33 cellular contexts compared by ENCODE assay signal in genomic region chr18:42426496-42427015, GRCh38.
"Had no signal": no experiment of that assay in that cellular context is flagged by ENCODE, and none has a peak within 500 bp of the region (broad histone marks: within the 10 kb centered on the region; RNA-seq: fewer than 3 reads in every experiment).

No MANE protein-coding gene starts in this region.

- H3K27ac Mint-ChIP-seq: activated CD4-positive, alpha-beta memory T cell treated with anti-CD3 and anti-CD28 coated beads, Interleukin-2, amount 10 ng/mL, durations not matched to agents 7 days and 5 days; activated CD4-positive, alpha-beta T cell treated with anti-CD3 and anti-CD28 coated beads, Interleukin-2, amount 10 ng/mL, durations not matched to agents 7 days and 5 days; activated T-cell treated with anti-CD3 and anti-CD28 coated beads, Interleukin-2, amount 50 U/mL, for 24 hours; activated T-helper 17 cell treated with anti-CD3 and anti-CD28 coated beads, Interleukin-2, amount 50 U/mL, for 72 hours; immature natural killer cell; naive thymus-derived CD4-positive, alpha-beta T cell; stimulated activated memory B cell treated with anti-CD40 and anti-IgM and Interleukin-4, amounts not matched to agents 10 μg/mL and 1 μg/mL and 100 μg/mL, for 72 hours; stimulated activated naive CD8-positive, alpha-beta T cell treated with anti-CD3 and anti-CD28 coated beads, Interleukin-15, amount 100 ng/mL, for 72 hours; T-helper 17 cell; WTC11 had no signal

- H3K4me3 ChIP-seq: esophagus muscularis mucosa, gastroesophageal sphincter, heart left ventricle, lung, ovary, psoas muscle, sigmoid colon, smooth muscle cell, thyroid gland, upper lobe of right lung had no signal

- H3K9me3 Mint-ChIP-seq: activated CD4-positive, alpha-beta T cell treated with anti-CD3 and anti-CD28 coated beads, Interleukin-2, amount 10 ng/mL, durations not matched to agents 7 days and 5 days; activated T-helper 17 cell treated with anti-CD3 and anti-CD28 coated beads, Interleukin-2, amount 50 U/mL, for 72 hours; WTC11 had no signal

- H3K4me1 Mint-ChIP-seq: activated CD4-positive, alpha-beta memory T cell treated with anti-CD3 and anti-CD28 coated beads, Interleukin-2, amount 10 ng/mL, durations not matched to agents 7 days and 5 days; activated CD4-positive, alpha-beta T cell treated with anti-CD3 and anti-CD28 coated beads, Interleukin-2, amount 10 ng/mL, durations not matched to agents 7 days and 5 days; activated T-helper 17 cell treated with anti-CD3 and anti-CD28 coated beads, Interleukin-2, amount 50 U/mL, for 72 hours; central memory CD8-positive, alpha-beta T cell; immature natural killer cell; naive thymus-derived CD4-positive, alpha-beta T cell; stimulated activated memory B cell treated with anti-CD40 and anti-IgM and Interleukin-4, amounts not matched to agents 10 μg/mL and 1 μg/mL and 100 μg/mL, for 72 hours; stimulated activated naive CD8-positive, alpha-beta T cell treated with anti-CD3 and anti-CD28 coated beads, Interleukin-15, amount 100 ng/mL, for 72 hours; T-helper 17 cell; WTC11 had no signal

- H3K4me3 Mint-ChIP-seq: activated CD4-positive, alpha-beta memory T cell treated with anti-CD3 and anti-CD28 coated beads, Interleukin-2, amount 10 ng/mL, durations not matched to agents 7 days and 5 days; activated CD4-positive, alpha-beta T cell treated with anti-CD3 and anti-CD28 coated beads, Interleukin-2, amount 10 ng/mL, durations not matched to agents 7 days and 5 days; activated T-cell treated with anti-CD3 and anti-CD28 coated beads, Interleukin-2, amount 50 U/mL, for 24 hours; activated T-helper 17 cell treated with anti-CD3 and anti-CD28 coated beads, Interleukin-2, amount 50 U/mL, for 72 hours; central memory CD8-positive, alpha-beta T cell; immature natural killer cell; naive thymus-derived CD4-positive, alpha-beta T cell; stimulated activated memory B cell treated with anti-CD40 and anti-IgM and Interleukin-4, amounts not matched to agents 10 μg/mL and 1 μg/mL and 100 μg/mL, for 72 hours; stimulated activated naive CD8-positive, alpha-beta T cell treated with anti-CD3 and anti-CD28 coated beads, Interleukin-15, amount 100 ng/mL, for 72 hours; T-helper 17 cell; WTC11 had no signal

- H3K4me1 ChIP-seq: gastroesophageal sphincter, heart left ventricle, psoas muscle, sigmoid colon, thyroid gland, upper lobe of right lung had no signal

- H3K36me3 Mint-ChIP-seq: immature natural killer cell; naive thymus-derived CD4-positive, alpha-beta T cell; stimulated activated memory B cell treated with anti-CD40 and anti-IgM and Interleukin-4, amounts not matched to agents 10 μg/mL and 1 μg/mL and 100 μg/mL, for 72 hours; WTC11 had no signal

- H3K36me3 ChIP-seq: esophagus muscularis mucosa, gastroesophageal sphincter, heart left ventricle, ovary, sigmoid colon, thyroid gland, upper lobe of right lung had no signal

- H3K27me3 Mint-ChIP-seq: activated CD4-positive, alpha-beta memory T cell treated with anti-CD3 and anti-CD28 coated beads, Interleukin-2, amount 10 ng/mL, durations not matched to agents 7 days and 5 days; activated CD4-positive, alpha-beta T cell treated with anti-CD3 and anti-CD28 coated beads, Interleukin-2, amount 10 ng/mL, durations not matched to agents 7 days and 5 days; activated T-cell treated with anti-CD3 and anti-CD28 coated beads, Interleukin-2, amount 50 U/mL, for 24 hours; activated T-helper 17 cell treated with anti-CD3 and anti-CD28 coated beads, Interleukin-2, amount 50 U/mL, for 72 hours; central memory CD8-positive, alpha-beta T cell; naive thymus-derived CD4-positive, alpha-beta T cell; stimulated activated naive CD8-positive, alpha-beta T cell treated with anti-CD3 and anti-CD28 coated beads, Interleukin-15, amount 100 ng/mL, for 72 hours; T-helper 17 cell had no signal

- DNase-seq: activated CD4-positive, alpha-beta memory T cell treated with anti-CD3 and anti-CD28 coated beads, Interleukin-2, amount 10 ng/mL, durations not matched to agents 7 days and 5 days; activated CD4-positive, alpha-beta T cell treated with anti-CD3 and anti-CD28 coated beads for 1 hour; activated CD4-positive, alpha-beta T cell treated with anti-CD3 and anti-CD28 coated beads, Interleukin-2, amount 10 ng/mL, durations not matched to agents 7 days and 5 days; activated CD8-positive, alpha-beta memory T cell treated with anti-CD3 and anti-CD28 coated beads, Interleukin-2, amount 50 U/mL, for 48 hours; activated gamma-delta T cell treated with Interleukin-2 at 50 U/mL for 16 hours; activated naive CD4-positive, alpha-beta T cell treated with anti-CD3 and anti-CD28 coated beads, Interleukin-2, amount 50 U/mL, for 16 hours; activated T-cell treated with anti-CD3 and anti-CD28 coated beads, Interleukin-2, amount 50 U/mL, for 24 hours; amniotic stem cell; dermis blood vessel endothelial cell; effector CD4-positive, alpha-beta T cell; heart left ventricle; immature natural killer cell; naive thymus-derived CD4-positive, alpha-beta T cell; ovary; psoas muscle; sigmoid colon; stimulated activated CD4-positive, alpha-beta T cell treated with anti-CD3 and anti-CD28 coated beads, Interleukin-1b, Interleukin-23, amount 100 ng/mL, for 48 hours; stimulated activated CD4-positive, alpha-beta T cell treated with anti-CD3 and anti-CD28 coated beads, Interleukin-4, amount 100 ng/mL, for 4 hours; stimulated activated CD8-positive, alpha-beta memory T cell treated with anti-CD3 and anti-CD28 coated beads, Interleukin-4, amount 100 ng/mL, for 48 hours; stimulated activated naive CD8-positive, alpha-beta T cell treated with anti-CD3 and anti-CD28 coated beads, Interleukin-15, amount 100 ng/mL, for 72 hours; T-helper 17 cell; T1000; thyroid gland; upper lobe of right lung had no signal

- ATAC-seq: activated T-helper 17 cell treated with anti-CD3 and anti-CD28 coated beads, Interleukin-2, amount 50 U/mL, for 72 hours; gastroesophageal sphincter; heart left ventricle; left lobe of liver; naive thymus-derived CD4-positive, alpha-beta T cell; psoas muscle; stimulated activated memory B cell treated with anti-CD40 and anti-IgM and Interleukin-4, amounts not matched to agents 10 μg/mL and 1 μg/mL and 100 μg/mL, for 72 hours; stimulated activated naive CD8-positive, alpha-beta T cell treated with anti-CD3 and anti-CD28 coated beads, Interleukin-15, amount 100 ng/mL, for 72 hours; T-helper 17 cell; upper lobe of right lung; WTC11 had no signal

- H3K9me3 ChIP-seq: esophagus muscularis mucosa, gastroesophageal sphincter, heart left ventricle, ovary, psoas muscle, sigmoid colon, thyroid gland, upper lobe of right lung had no signal
